ENCODE assay signal across 34 cellular contexts in the genomic region with DNA sequence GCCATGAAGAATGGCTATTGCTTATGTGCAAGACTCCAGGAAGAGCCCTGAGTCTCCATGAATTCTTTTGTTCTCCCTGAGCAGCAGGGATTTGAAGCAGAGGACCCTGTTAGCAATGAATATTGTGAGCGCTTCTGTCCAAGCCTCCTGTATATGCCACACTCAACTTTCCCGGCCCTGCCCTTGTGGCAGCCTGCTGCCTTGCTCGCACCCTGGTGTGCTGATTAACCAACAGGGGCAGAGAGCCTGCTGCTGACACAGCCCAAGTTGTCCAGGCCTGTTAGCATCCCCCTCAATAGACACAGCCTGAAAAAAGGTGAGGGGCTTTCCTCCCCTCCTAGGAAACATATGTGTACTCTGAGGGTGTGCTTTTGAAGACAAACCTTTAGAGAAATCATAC.
"Had no signal": no experiment of that assay in that cellular context is flagged by ENCODE, and none has a peak within 500 bp of the region (broad histone marks: within the 10 kb centered on the region; RNA-seq: fewer than 3 reads in every experiment).

No MANE protein-coding gene starts in this region.

- H3K27me3 ChIP-seq: brain microvascular endothelial cell, MG63 had no signal

- DNase-seq: activated CD4-positive, alpha-beta T cell treated with anti-CD3 and anti-CD28 coated beads, Interleukin-2, amount 10 ng/mL, durations not matched to agents 24 days and 14 days; activated CD4-positive, alpha-beta T cell treated with anti-CD3 and anti-CD28 coated beads, Interleukin-2, amount 50 U/mL, for 4 hours; activated CD8-positive, alpha-beta T cell treated with anti-CD3 and anti-CD28 coated beads for 36 hours; activated effector memory CD4-positive, alpha-beta T cell treated with anti-CD3 and anti-CD28 coated beads, Interleukin-2, amount 50 U/mL, for 16 hours; activated naive CD4-positive, alpha-beta T cell; activated naive CD4-positive, alpha-beta T cell treated with anti-CD3 and anti-CD28 coated beads, Interleukin-2, amount 50 U/mL, for 16 hours; activated naive CD8-positive, alpha-beta T cell treated with anti-CD3 and anti-CD28 coated beads for 36 hours; activated T-cell treated with anti-CD3 and anti-CD28 coated beads, Interleukin-2, amount 50 U/mL, for 1 hour; activated T-cell treated with anti-CD3 and anti-CD28 coated beads, Interleukin-2, amount 50 U/mL, for 72 hours; amniotic stem cell; aorta; brain microvascular endothelial cell; central memory CD4-positive, alpha-beta T cell; Kasumi-1; KG1; MG63; NCI-H1048; NCI-H1105 treated with DMSO at 0.1 percent for 48 hours; NCI-H1436; NCI-H187 treated with DMSO at 0.1 percent for 48 hours; NCI-H2081; NCI-H446; NCI-H510A treated with DMSO at 0.1 percent for 48 hours; NK-92 treated with Interleukin-12 subunit alpha and Interleukin-12 subunit beta, amount 100 ng/mL, for 24 hours; PC-9; Right ventricle myocardium superior; SJCRH30; T1000; WERI-Rb-1 had no signal

- H3K4me1 ChIP-seq: SJCRH30 had no signal

- H3K36me3 ChIP-seq: brain microvascular endothelial cell, MG63, SJCRH30, WERI-Rb-1 had no signal

- H3K4me3 ChIP-seq: MG63, PC-9, SJCRH30, SK-N-MC had no signal

- H3K4me2 ChIP-seq: PC-9 had no signal

- H2AFZ ChIP-seq: PC-9 had no signal

- H3K27ac ChIP-seq: brain microvascular endothelial cell, PC-9, RWPE1, SJCRH30, SK-N-MC, WERI-Rb-1 had no signal

- FAIRE-seq: colon, RCC 7860 had no signal

- ATAC-seq: activated CD8-positive, alpha-beta T cell treated with anti-CD3 and anti-CD28 coated beads for 36 hours; activated T-cell treated with anti-CD3 and anti-CD28 coated beads, Interleukin-2, amount 50 U/mL, for 72 hours; activated T-helper 17 cell treated with anti-CD3 and anti-CD28 coated beads, Interleukin-2, amount 50 U/mL, for 72 hours had no signal

- H3K9me3 ChIP-seq: MG63, SJCRH30 had no signal
